8 cellular contexts compared by ENCODE assay signal in the genomic region with DNA sequence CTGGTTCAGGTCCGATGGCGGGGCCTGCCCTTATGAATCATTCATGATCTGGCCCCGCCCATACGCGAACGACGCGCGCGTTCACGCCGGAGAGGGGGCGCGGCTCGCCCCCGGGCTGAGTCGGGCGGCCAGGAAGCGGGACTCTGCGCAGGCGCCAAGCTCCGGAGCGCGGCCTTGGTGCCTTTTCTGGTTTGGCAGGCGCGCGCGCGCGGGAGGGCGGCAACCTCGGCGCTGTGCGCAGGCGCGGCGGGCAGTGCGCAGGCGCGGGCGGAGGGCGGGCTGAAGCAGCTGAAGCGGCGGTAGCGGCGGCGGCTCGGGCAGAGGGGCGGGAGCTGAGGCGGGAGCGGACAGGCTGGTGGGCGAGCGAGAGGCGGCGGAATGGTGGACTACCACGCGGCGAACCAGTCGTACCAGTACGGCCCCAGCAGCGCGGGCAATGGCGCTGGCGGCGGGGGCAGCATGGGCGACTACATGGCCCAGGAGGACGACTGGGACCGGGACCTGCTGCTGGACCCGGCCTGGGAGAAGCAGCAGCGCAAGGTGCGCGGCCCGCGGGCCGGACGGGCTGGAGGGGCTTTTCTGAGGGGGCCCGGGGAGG. TPM values are rescaled to one million over a fixed set of nuclear protein-coding genes. Genes with fewer than 3 reads are reported as not detected.
A peak's percentile ranks its signal among the peaks of the same experiment; 100 is the strongest.
DNase-seq lines count a peak whose midpoint lies in the region; ATAC-seq and TF ChIP-seq lines count a peak whose summit lies in the region.

ACTN4 (plus strand) TSS at position 282 of the 598 bp plus-strand sequence; CDS start at position 379, 97 bp downstream.

- H3K9me3 Mint-ChIP-seq in activated CD4-positive, alpha-beta T cell treated with anti-CD3 and anti-CD28 coated beads, Interleukin-2, amount 10 ng/mL, durations not matched to agents 24 days and 14 days: no peaks in the 10 kb centered on the region

- peak within 1 kb of the TSS; percentile 98 for H3K4me2 ChIP-seq in BLaER1

- no peaks in the 10 kb centered on the region for H3K27me3 Mint-ChIP-seq in activated CD4-positive, alpha-beta T cell treated with anti-CD3 and anti-CD28 coated beads, Interleukin-2, amount 10 ng/mL, durations not matched to agents 24 days and 14 days

- DNase-seq in GM19240 (ENCODE audit: insufficient read length, low spot score) (peak; percentile 70), NCI-H524 treated with DMSO at 0.1 percent for 48 hours (lab: John Stamatoyannopoulos, UW) (peak; percentile 61), colonic mucosa (peak; percentile 99), left colon (peak; percentile 97 to 100)
- peak; percentile 100 for DNase-seq in activated CD4-positive, alpha-beta T cell treated with anti-CD3 and anti-CD28 coated beads, Interleukin-2, amount 10 ng/mL, durations not matched to agents 24 days and 14 days
- DNase-seq in stimulated activated CD4-positive, alpha-beta T cell treated with anti-CD3 and anti-CD28 coated beads, Interleukin-1b, Interleukin-23, amount 100 ng/mL, for 4 hours (ENCODE audit: low read depth in 2 of 2): peak; percentile 100

- H3K27me3 ChIP-seq in BLaER1: no peaks in the 10 kb centered on the region
- H3K27me3 ChIP-seq in colonic mucosa: no peaks in the 10 kb centered on the region

- H3K4me3 Mint-ChIP-seq in activated CD4-positive, alpha-beta T cell treated with anti-CD3 and anti-CD28 coated beads, Interleukin-2, amount 10 ng/mL, durations not matched to agents 24 days and 14 days: peak within 1 kb of the TSS; percentile 97

- H3K4me1 ChIP-seq in BLaER1: peaks cover 52% of the 10 kb centered on the region
- H3K4me1 ChIP-seq in colonic mucosa: peaks cover 6% of the 10 kb centered on the region

- no peaks in the 10 kb centered on the region for H3K9me3 ChIP-seq in BLaER1
- H3K9me3 ChIP-seq in colonic mucosa: no peaks in the 10 kb centered on the region

- intact Hi-C loops in activated CD4-positive, alpha-beta T cell treated with anti-CD3 and anti-CD28 coated beads, Interleukin-2, amount 10 ng/mL, durations not matched to agents 24 days and 14 days (cut with micrococcal nuclease): loop anchor here (1.0 to 5.0 kb wide), 5 partner anchors 8 to 1185 kb away; partner anchors contain the start of genes DYRK1B and HNRNPL
- intact Hi-C loops in colonic mucosa (cut with DNase I): loop anchor here (5.0 kb wide), 1 partner anchor 35 kb away; no protein-coding TSS in a partner anchor
- intact Hi-C loops in left colon (cut with DNase I, micrococcal nuclease): no loop called here

- H3K36me3 Mint-ChIP-seq in activated CD4-positive, alpha-beta T cell treated with anti-CD3 and anti-CD28 coated beads, Interleukin-2, amount 10 ng/mL, durations not matched to agents 24 days and 14 days (ENCODE audit: low read depth): peaks cover 25% of the 10 kb centered on the region

- H3K9ac ChIP-seq in BLaER1 (peak within 1 kb of the TSS; percentile 95), colonic mucosa (ENCODE audit: low read depth in 2 of 2, low read length in 2 of 2) (peak within 1 kb of the TSS; percentile 100)

- peaks cover 43% of the 10 kb centered on the region for H3K4me1 Mint-ChIP-seq in activated CD4-positive, alpha-beta T cell treated with anti-CD3 and anti-CD28 coated beads, Interleukin-2, amount 10 ng/mL, durations not matched to agents 24 days and 14 days

- peak; percentile 64 for ATAC-seq in HG03457 (IDR thresholded peaks at IDR 0.05; ENCODE audit: unreplicated experiment)
- peak; percentile 65 for ATAC-seq in left colon

- peak within 1 kb of the TSS; percentile 86 for H3K27ac Mint-ChIP-seq in activated CD4-positive, alpha-beta T cell treated with anti-CD3 and anti-CD28 coated beads, Interleukin-2, amount 10 ng/mL, durations not matched to agents 24 days and 14 days

- peaks cover 48% of the 10 kb centered on the region for H4K20me1 ChIP-seq in BLaER1

- peak within 1 kb of the TSS; percentile 85 for H3K27ac ChIP-seq in BLaER1
- H3K27ac ChIP-seq in colonic mucosa: peak within 1 kb of the TSS; percentile 95

- peak within 1 kb of the TSS; percentile 95 for H3K4me3 ChIP-seq in BLaER1
- peak within 1 kb of the TSS; percentile 79 for H3K4me3 ChIP-seq in colonic mucosa

- H3K36me3 ChIP-seq in BLaER1 (peaks cover 7% of the 10 kb centered on the region; the same call in 1 of the 2 replicates), colonic mucosa (no peaks in the 10 kb centered on the region)

- no peak for TF ChIP-seq CTCF in colonic mucosa (IDR thresholded peaks at IDR 0.05)

RNA-seq across cellular contexts. Expression of gene ACTN4, which starts in this region (rescaled TPM):
- 243 and 257 TPM in 2 replicates for total RNA-seq in activated CD4-positive, alpha-beta T cell treated with anti-CD3 and anti-CD28 coated beads, Interleukin-2, amount 10 ng/mL, durations not matched to agents 24 days and 14 days
- total RNA-seq in colonic mucosa: 1,000 to 10,000 TPM; 1,019 to 1,060 TPM
- 1,000 to 10,000 TPM in 1 of 2 donors, 100 to 1,000 TPM in 1; 971 to 1,150 TPM for total RNA-seq in left colon

Comparison
In these comparisons a context has a peak if more than half of its experiments do, and no peak if none do; other contexts are left out.
1. Peak in every context shown above with its lines: DNase-seq, ATAC-seq, H3K4me3 ChIP-seq and H3K27ac ChIP-seq.
2. intact Hi-C loops: an anchor here in activated CD4-positive, alpha-beta T cell treated with anti-CD3 and anti-CD28 coated beads, Interleukin-2, amount 10 ng/mL, durations not matched to agents 24 days and 14 days (1.0 to 5.0 kb wide) and colonic mucosa (5.0 kb wide); none called in left colon.